ENCODE assay signal across 16 cellular contexts in the genomic region with DNA sequence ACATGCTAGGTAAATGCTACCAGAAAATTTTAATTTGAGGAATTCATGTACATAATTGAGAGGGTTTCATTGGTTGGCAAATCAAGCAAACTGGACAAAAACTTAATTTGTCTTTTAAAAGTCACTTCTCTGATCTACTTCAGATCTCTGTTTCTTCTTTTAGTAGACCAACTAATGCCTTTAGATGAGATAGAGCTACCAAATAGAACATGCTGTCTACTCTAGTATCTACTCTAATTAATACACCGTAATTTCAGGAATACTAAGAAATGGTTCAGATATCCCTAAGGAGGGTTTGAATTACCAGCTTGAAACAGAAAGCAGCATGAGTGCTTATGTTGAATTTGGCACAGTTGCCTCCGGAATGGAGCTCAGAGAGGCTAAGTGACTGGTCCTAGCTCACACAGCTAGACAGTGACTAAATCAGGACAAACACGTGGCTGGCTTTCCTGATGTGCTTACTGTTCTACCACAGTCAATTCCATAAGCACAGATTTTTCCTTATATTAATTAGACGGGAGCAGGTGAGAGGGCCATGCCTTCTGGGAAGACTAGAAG.
DNase-seq lines count a peak whose midpoint lies in the region; ATAC-seq and TF ChIP-seq lines count a peak whose summit lies in the region.
"Had no signal": no experiment of that assay in that cellular context is flagged by ENCODE, and none has a peak within 500 bp of the region (broad histone marks: within the 10 kb centered on the region; RNA-seq: fewer than 3 reads in every experiment).

No MANE protein-coding gene starts in this region.

- peak overlapping the region in 9 of 12 donors; percentile 38 to 73 (median 52) for H3K27ac ChIP-seq in heart left ventricle
- H3K27ac ChIP-seq in gastroesophageal sphincter = peak overlapping the region; percentile 56 to 81 (median 74)
- no peak overlapping the region for H3K27ac ChIP-seq in trophoblast cell (ENCODE audit: low read depth, low read length)
- peak overlapping the region in 2 of 3 donors; percentile 86 to 95 for H3K27ac ChIP-seq in thyroid gland
- H3K27ac ChIP-seq: epithelial cell of prostate had no signal

- H2AK5ac ChIP-seq in trophoblast cell (ENCODE audit: low read length) = no peak overlapping the region

- H3K23ac ChIP-seq in trophoblast cell (ENCODE audit: low read length) = no peak overlapping the region

- no peak overlapping the region for H3K4me2 ChIP-seq in trophoblast cell (ENCODE audit: low read length)

- H2AFZ ChIP-seq in trophoblast cell (ENCODE audit: insufficient read depth, low read length, poor library complexity) = no peak overlapping the region

- H3K18ac ChIP-seq in trophoblast cell (ENCODE audit: low read length) = no peak overlapping the region

- H3K4me3 ChIP-seq in heart left ventricle (no peak overlapping the region), gastroesophageal sphincter (no peak overlapping the region), trophoblast cell (ENCODE audit: low read depth, low read length) (no peak overlapping the region), thyroid gland (replicated peaks in 1 of 3) (no peak overlapping the region)
- H3K4me3 ChIP-seq: ovary had no signal

- no peak overlapping the region for H3K9ac ChIP-seq in trophoblast cell (ENCODE audit: low read length)

- H4K91ac ChIP-seq in trophoblast cell (ENCODE audit: low read depth, low read length) = peak overlapping the region; percentile 28

- H3K14ac ChIP-seq in trophoblast cell (ENCODE audit: low read length) = no peak overlapping the region

- H3K4ac ChIP-seq in trophoblast cell (ENCODE audit: low read depth, low read length) = no peak overlapping the region

- ATAC-seq in heart left ventricle (no peak), Right ventricle myocardium superior (ENCODE audit: poor library complexity) (no peak), gastroesophageal sphincter (no peak), HG03432 (IDR thresholded peaks at IDR 0.05; ENCODE audit: unreplicated experiment) (no peak), HG03460 (IDR thresholded peaks at IDR 0.05; ENCODE audit: unreplicated experiment) (no peak), GM19328 (IDR thresholded peaks at IDR 0.05; ENCODE audit: unreplicated experiment) (no peak)
- ATAC-seq: activated CD4-positive, alpha-beta T cell treated with anti-CD3 and anti-CD28 coated beads for 36 hours had no signal

- TF ChIP-seq POLR2A in heart left ventricle (IDR thresholded peaks at IDR 0.05) (no peak), gastroesophageal sphincter (IDR thresholded peaks at IDR 0.05) (no peak), thyroid gland (IDR thresholded peaks at IDR 0.05) (no peak)

- no peak overlapping the region for H4K12ac ChIP-seq in trophoblast cell (ENCODE audit: low read depth, low read length)

- H3K36me3 ChIP-seq in heart left ventricle (peaks cover 0 to 27% (median 18%) of the 10 kb centered on the region in 9 donors), gastroesophageal sphincter (peaks cover 0 to 34% of the 10 kb centered on the region in 2 donors), trophoblast cell (ENCODE audit: control insufficient read depth in 1 of 2, insufficient read depth in 2 of 2, low read length in 2 of 2) (no peaks in the 10 kb centered on the region), thyroid gland (no peaks in the 10 kb centered on the region)
- H3K36me3 ChIP-seq: ovary had no signal

- peak overlapping the region; percentile 15 for H2BK120ac ChIP-seq in trophoblast cell (ENCODE audit: insufficient read depth, low read length, poor library complexity)

- no peak for TF ChIP-seq EP300 in gastroesophageal sphincter (IDR thresholded peaks at IDR 0.05)

- peaks cover 23% of the 10 kb centered on the region for H3K79me1 ChIP-seq in trophoblast cell (ENCODE audit: low read length)

- DNase-seq in heart left ventricle = no peak
- DNase-seq in Right ventricle myocardium superior = no peak
- DNase-seq in trophoblast cell = no peak
- DNase-seq in thyroid gland = no peak
- DNase-seq: activated CD4-positive, alpha-beta T cell treated with anti-CD3 and anti-CD28 coated beads for 36 hours; activated effector memory CD4-positive, alpha-beta T cell treated with anti-CD3 and anti-CD28 coated beads, Interleukin-2, amount 50 U/mL, for 16 hours; Caco-2; foreskin melanocyte; naive B cell; ovary; T1000 had no signal

- H3K27me3 ChIP-seq in heart left ventricle (no peaks in the 10 kb centered on the region), gastroesophageal sphincter (no peaks in the 10 kb centered on the region), trophoblast cell (ENCODE audit: insufficient read depth, low read length) (no peaks in the 10 kb centered on the region), thyroid gland (no peaks in the 10 kb centered on the region)
- H3K27me3 ChIP-seq: ovary had no signal

- H2BK5ac ChIP-seq in trophoblast cell (ENCODE audit: low read depth, low read length, poor library complexity) = no peak overlapping the region

- H3K4me1 ChIP-seq in heart left ventricle (peaks cover 0 to 63% (median 39%) of the 10 kb centered on the region in 12 donors), gastroesophageal sphincter (peaks cover 9 to 75% (median 29%) of the 10 kb centered on the region in 3 donors), trophoblast cell (ENCODE audit: control insufficient read depth in 1 of 2, insufficient read depth in 2 of 2, low read length in 2 of 2) (peaks cover 11 to 14% of the 10 kb centered on the region in 2 experiments), thyroid gland (peaks cover 38 to 63% of the 10 kb centered on the region in 2 donors)
- H3K4me1 ChIP-seq: Caco-2 had no signal

- intact Hi-C loops in heart left ventricle (cut with DNase I) = loop anchor here in 4 of 10 donors (2.0 to 10.0 kb wide), 5 partner anchors 157 to 467 kb away; a partner anchor contains a TSS
- intact Hi-C loops in Right ventricle myocardium superior (cut with DNase I) = loop anchor here (2.0 to 5.0 kb wide), 2 partner anchors 309 to 329 kb away; no protein-coding TSS in a partner anchor
- intact Hi-C loops in thyroid gland (cut with DNase I) = loop anchor here (10.0 kb wide), 1 partner anchor 307 kb away; no protein-coding TSS in a partner anchor

- 74 to 90% (median 76%) methylated on average over 4 of the region's 4 CpGs for WGBS in heart left ventricle, 4 donors
- WGBS in gastroesophageal sphincter (ENCODE audit: low coverage in 1 of 2), 2 donors = 64 to 68% methylated on average over 4 of the region's 4 CpGs
- no CpG with 5 or more reads among the region's 4 CpGs for WGBS in trophoblast cell (ENCODE audit: extremely low coverage, insufficient coverage, insufficient read length)
- WGBS in thyroid gland, 2 donors = 89 to 90% methylated on average over 4 of the region's 4 CpGs

- no peak for TF ChIP-seq CTCF in heart left ventricle (IDR thresholded peaks at IDR 0.05)
- TF ChIP-seq CTCF in gastroesophageal sphincter (IDR thresholded peaks at IDR 0.05) = no peak
- TF ChIP-seq CTCF in thyroid gland (IDR thresholded peaks at IDR 0.05) = no peak

- H3K79me2 ChIP-seq in trophoblast cell (ENCODE audit: control insufficient read depth, insufficient read depth, low read length, poor library complexity) = peaks cover 1% of the 10 kb centered on the region

- peak overlapping the region; percentile 93 for H2BK12ac ChIP-seq in trophoblast cell (ENCODE audit: low read length)

- no peak overlapping the region for H4K8ac ChIP-seq in trophoblast cell (ENCODE audit: low read depth, low read length)

- H3K9me3 ChIP-seq in heart left ventricle = no peaks in the 10 kb centered on the region
- no peaks in the 10 kb centered on the region for H3K9me3 ChIP-seq in gastroesophageal sphincter
- H3K9me3 ChIP-seq in trophoblast cell (ENCODE audit: insufficient read depth, low read depth, low read length) = no peaks in the 10 kb centered on the region
- H3K9me3 ChIP-seq in thyroid gland = no peaks in the 10 kb centered on the region
- H3K9me3 ChIP-seq: Caco-2, ovary had no signal
